In genomic region chr3:177905895-177906511, GRCh38 we compare ENCODE assay signal across 1 cellular context.
TF ChIP-seq lines count a peak whose summit lies in the region.

No MANE protein-coding gene starts in this region.

TF ChIP-seq in GM23338, 12 proteins besides CTCF, POLR2A, EP300 and RAD21 (continued from another document):
- TF ChIP-seq CREB1 (CRISPR knock-in tag; IDR thresholded peaks at IDR 0.05; ENCODE audit: low read depth) (no peak), EZH2phosphoT487 (IDR thresholded peaks at IDR 0.05; ENCODE audit: unreplicated experiment) (no peak), JUNB (IDR thresholded peaks at IDR 0.05; ENCODE audit: unreplicated experiment) (no peak), ZNF331 (CRISPR knock-in tag; IDR thresholded peaks at IDR 0.05; ENCODE audit: low read depth) (no peak), REST (IDR thresholded peaks at IDR 0.05; ENCODE audit: unreplicated experiment) (no peak), ETS1 (IDR thresholded peaks at IDR 0.05) (no peak)
TF ChIP-seq in GM23338: peak in this region for 0.
